In the genomic region with DNA sequence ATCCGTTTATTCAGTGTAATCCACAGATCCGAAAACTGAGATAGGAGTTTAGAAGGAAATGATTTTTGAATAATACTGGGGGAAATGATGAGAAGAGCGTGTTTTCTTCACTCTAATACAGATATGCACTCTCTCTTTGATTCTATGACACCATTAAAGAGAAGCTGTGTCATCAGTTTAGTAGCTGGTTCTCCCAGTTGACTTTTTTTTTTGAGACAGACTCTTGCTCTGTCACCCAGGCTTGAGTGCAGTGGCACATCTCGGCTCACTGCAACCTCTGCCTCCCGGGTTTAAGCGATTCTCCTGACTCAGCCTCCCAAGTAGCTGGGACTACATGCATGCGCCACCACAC, we compare ENCODE assay signal across 1 cellular context.
TF ChIP-seq lines count a peak whose summit lies in the region.

No MANE protein-coding gene starts in this region.

TF ChIP-seq in GM23338, 12 proteins besides CTCF, POLR2A, EP300 and RAD21 (continued from another document):
- no peak for TF ChIP-seq ZNF462 (CRISPR knock-in tag; IDR thresholded peaks at IDR 0.05)
- TF ChIP-seq REST (IDR thresholded peaks at IDR 0.05; ENCODE audit: unreplicated experiment): no peak
